In the genomic region with DNA sequence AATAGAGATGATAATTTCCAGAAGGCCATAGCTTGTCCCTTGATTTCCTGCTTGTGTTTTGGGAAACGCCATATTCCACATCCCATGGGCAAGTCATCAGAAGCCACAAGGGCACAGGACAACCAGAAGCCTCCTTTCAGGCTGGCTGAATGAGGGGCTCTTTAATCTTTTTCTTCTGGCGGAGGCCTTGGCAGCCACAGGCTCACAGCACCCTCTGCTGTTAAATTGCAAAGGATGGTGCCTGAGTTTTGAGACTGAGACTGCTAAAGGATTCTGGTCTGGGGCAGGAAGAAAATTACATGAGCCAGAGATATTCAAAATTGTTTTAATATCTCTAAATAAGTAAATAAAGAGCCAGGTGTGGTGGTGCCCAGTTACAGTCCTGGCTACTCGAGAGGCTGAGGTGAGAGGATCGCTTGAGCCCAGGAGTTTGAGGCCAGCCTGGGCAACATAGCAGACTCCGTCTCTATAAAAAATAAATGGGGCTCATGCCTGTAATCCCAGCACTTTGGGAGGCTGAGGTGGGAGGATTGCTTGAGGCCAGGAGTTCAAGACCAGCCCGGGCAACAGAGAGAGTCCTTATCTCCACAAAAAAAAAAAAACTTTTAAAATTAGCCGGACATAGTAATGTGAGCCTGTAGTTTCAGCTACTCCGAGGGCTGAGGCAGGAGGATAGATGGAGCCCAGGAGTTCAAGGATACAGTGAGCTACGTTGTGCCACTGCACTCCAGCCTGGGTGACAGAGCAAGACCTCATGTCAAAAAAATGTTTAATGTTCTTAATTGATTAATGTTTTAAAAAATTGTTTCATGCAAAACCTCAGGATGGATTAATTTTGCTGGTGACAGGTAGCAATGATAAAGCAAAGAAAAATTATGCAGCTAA, we compare ENCODE assay signal across 7 cellular contexts. TPM values are rescaled to one million over a fixed set of nuclear protein-coding genes. Genes with fewer than 3 reads are reported as not detected.
DNase-seq lines count a peak whose midpoint lies in the region; ATAC-seq and TF ChIP-seq lines count a peak whose summit lies in the region.

No MANE protein-coding gene starts in this region.

- peaks cover 2% of the 10 kb centered on the region for H3K27me3 ChIP-seq in kidney epithelial cell (ENCODE audit: control insufficient read depth, insufficient read depth, low read length)

- ATAC-seq in stimulated activated naive CD8-positive, alpha-beta T cell treated with anti-CD3 and anti-CD28 coated beads, Interleukin-15, Interleukin-2, amounts not matched to agents 100 U/mL and 50 U/mL, for 24 hours = peak; percentile 79
- no peak for ATAC-seq in GM21723 (IDR thresholded peaks at IDR 0.05; ENCODE audit: unreplicated experiment)

- H3K36me3 ChIP-seq in kidney epithelial cell (ENCODE audit: control insufficient read depth, insufficient read depth, low read length) = no peaks in the 10 kb centered on the region

- no peak overlapping the region for H3K4me3 ChIP-seq in kidney epithelial cell (ENCODE audit: low read depth, low read length)

- DNase-seq in EL (peak; percentile 65), KG1 (lab: John Stamatoyannopoulos, UW) (peak; percentile 19), RPMI8226 (peak; percentile 68), brain pericyte (ENCODE audit: low read depth, low spot score) (peak; percentile 13), kidney epithelial cell (ENCODE audit: low read depth) (no peak)
- peak; percentile 25 for DNase-seq in stimulated activated naive CD8-positive, alpha-beta T cell treated with anti-CD3 and anti-CD28 coated beads, Interleukin-15, Interleukin-2, amounts not matched to agents 100 U/mL and 50 U/mL, for 24 hours

- peak; percentile 70 for TF ChIP-seq CTCF in kidney epithelial cell (IDR thresholded peaks at IDR 0.05; ENCODE audit: insufficient read depth, low read length, poor library complexity, severe bottlenecking)

RNA-seq across cellular contexts. Expression of gene AARSD1, which starts 26.3 kb away (rescaled TPM):
- total RNA-seq in kidney epithelial cell = 33.6 and 40.0 TPM in 2 replicates

RNA-seq across cellular contexts. Expression of gene G6PC1, which starts 37.4 kb away (rescaled TPM):
- total RNA-seq in kidney epithelial cell = not detected in 2 replicates

RNA-seq across cellular contexts. Expression of gene PTGES3L, which starts 41.9 kb away (rescaled TPM):
- 1.2 and 1.6 TPM in 2 replicates for total RNA-seq in kidney epithelial cell

RNA-seq across cellular contexts. Expression of gene RUNDC1, which starts 42.4 kb away (rescaled TPM):
- total RNA-seq in kidney epithelial cell = 13.2 and 20.1 TPM in 2 replicates
